15 cellular contexts compared by ENCODE assay signal in genomic region chr10:80506836-80507483, GRCh38. TPM values are rescaled to one million over a fixed set of nuclear protein-coding genes. Genes with fewer than 3 reads are reported as not detected.
DNase-seq lines count a peak whose midpoint lies in the region; ATAC-seq and TF ChIP-seq lines count a peak whose summit lies in the region.
"Had no signal": no experiment of that assay in that cellular context is flagged by ENCODE, and none has a peak within 500 bp of the region (broad histone marks: within the 10 kb centered on the region; RNA-seq: fewer than 3 reads in every experiment).

No MANE protein-coding gene starts in this region.

- no peak for ATAC-seq in activated naive CD8-positive, alpha-beta T cell treated with anti-CD3 and anti-CD28 coated beads, Interleukin-2, amount 50 U/mL, for 24 hours
- ATAC-seq in upper lobe of left lung (ENCODE audit: low FRiP score in 2 of 2) (no peak), HG03439 (IDR thresholded peaks at IDR 0.05; ENCODE audit: unreplicated experiment) (no peak)
- ATAC-seq: left colon had no signal

- H4K91ac ChIP-seq in mesenchymal stem cell (ENCODE audit: low read length) = peak overlapping the region; percentile 87

- H3K79me1 ChIP-seq in mesenchymal stem cell (replicated peaks; ENCODE audit: low read length, poor library complexity, severe bottlenecking) = peaks cover 6% of the 10 kb centered on the region

- no peak for TF ChIP-seq POLR2A in upper lobe of left lung (IDR thresholded peaks at IDR 0.05)

- TF ChIP-seq CTCF in upper lobe of left lung (IDR thresholded peaks at IDR 0.05) = no peak

- H3K9me3 Mint-ChIP-seq in activated naive CD8-positive, alpha-beta T cell (ENCODE audit: low read depth) = no peaks in the 10 kb centered on the region
- H3K9me3 Mint-ChIP-seq in activated naive CD8-positive, alpha-beta T cell treated with anti-CD3 and anti-CD28 coated beads, Interleukin-2, amount 50 U/mL, for 24 hours = no peaks in the 10 kb centered on the region
- H3K9me3 Mint-ChIP-seq: IgD-negative memory B cell had no signal

- peak overlapping the region; percentile 31 to 69 for H3K18ac ChIP-seq in mesenchymal stem cell (ENCODE audit: low read depth in 1 of 2, low read length in 2 of 2)

- H3K27me3 ChIP-seq in mesenchymal stem cell (ENCODE audit: control insufficient read depth in 1 of 2, insufficient read depth in 1 of 2, low read length in 2 of 2) = no peaks in the 10 kb centered on the region
- no peaks in the 10 kb centered on the region for H3K27me3 ChIP-seq in upper lobe of left lung

- peak overlapping the region; percentile 15 to 76 for H3K4ac ChIP-seq in mesenchymal stem cell (ENCODE audit: low read depth in 1 of 2, low read length in 2 of 2)

- peak overlapping the region; percentile 29 for H4K8ac ChIP-seq in mesenchymal stem cell (ENCODE audit: low read length)

- H3K27ac Mint-ChIP-seq in activated naive CD8-positive, alpha-beta T cell = peak overlapping the region; percentile 80
- no peak overlapping the region for H3K27ac Mint-ChIP-seq in activated naive CD8-positive, alpha-beta T cell treated with anti-CD3 and anti-CD28 coated beads, Interleukin-2, amount 50 U/mL, for 24 hours

- H2AK5ac ChIP-seq in mesenchymal stem cell (ENCODE audit: low read length, severe bottlenecking) = peak overlapping the region; percentile 100

- H2BK15ac ChIP-seq in mesenchymal stem cell (ENCODE audit: low read depth, poor library complexity, severe bottlenecking) = peak overlapping the region; percentile 73

- peak overlapping the region; percentile 93 for H2BK5ac ChIP-seq in mesenchymal stem cell (ENCODE audit: low read depth, low read length, poor library complexity, severe bottlenecking)

- peak overlapping the region in 1 of 2 experiments; percentile 70 for H3K23ac ChIP-seq in mesenchymal stem cell (ENCODE audit: low read length in 2 of 2)

- H3K36me3 ChIP-seq in mesenchymal stem cell (ENCODE audit: control insufficient read depth in 1 of 2, insufficient read depth in 2 of 2, low read depth in 1 of 2, low read length in 2 of 2) = peaks cover 39 to 45% of the 10 kb centered on the region in 2 experiments
- H3K36me3 ChIP-seq in upper lobe of left lung = peaks cover 18 to 68% (median 41%) of the 10 kb centered on the region in 4 donors

- peaks cover 71% of the 10 kb centered on the region for H3K4me1 ChIP-seq in mesenchymal stem cell (ENCODE audit: control insufficient read depth, insufficient read depth, low read depth, low read length)
- peaks cover 80 to 93% (median 89%) of the 10 kb centered on the region in 4 donors for H3K4me1 ChIP-seq in upper lobe of left lung

- no peaks in the 10 kb centered on the region for H3K27me3 Mint-ChIP-seq in activated naive CD8-positive, alpha-beta T cell
- H3K27me3 Mint-ChIP-seq in activated naive CD8-positive, alpha-beta T cell treated with anti-CD3 and anti-CD28 coated beads, Interleukin-2, amount 50 U/mL, for 24 hours = no peaks in the 10 kb centered on the region
- H3K27me3 Mint-ChIP-seq: IgD-negative memory B cell had no signal

- H2BK12ac ChIP-seq in mesenchymal stem cell (ENCODE audit: low read length in 2 of 2) = peak overlapping the region in 1 of 2 experiments; percentile 74

- H3K14ac ChIP-seq in mesenchymal stem cell (ENCODE audit: low read length in 2 of 2) = peak overlapping the region in 1 of 2 experiments; percentile 9

- no peaks in the 10 kb centered on the region for H3K9me3 ChIP-seq in mesenchymal stem cell (ENCODE audit: control insufficient read depth, low read length)
- no peaks in the 10 kb centered on the region for H3K9me3 ChIP-seq in upper lobe of left lung

- TF ChIP-seq EP300 in upper lobe of left lung (IDR thresholded peaks at IDR 0.05) = no peak

- H3K4me3 ChIP-seq in mesenchymal stem cell (ENCODE audit: insufficient read depth in 1 of 2, low read depth in 1 of 2, low read length in 2 of 2) = no peak overlapping the region
- H3K4me3 ChIP-seq in upper lobe of left lung = no peak overlapping the region

- WGBS in mesenchymal stem cell = 90% methylated on average over 13 of the region's 13 CpGs
- WGBS in upper lobe of left lung, 2 donors = 72 to 83% methylated on average over 5 to 13 of the region's 13 CpGs

- H2AFZ ChIP-seq in mesenchymal stem cell (ENCODE audit: low read depth, low read length) = no peak overlapping the region

- H3K4me1 Mint-ChIP-seq in activated naive CD8-positive, alpha-beta T cell (ENCODE audit: low read depth) = peaks cover 66% of the 10 kb centered on the region
- H3K4me1 Mint-ChIP-seq in activated naive CD8-positive, alpha-beta T cell treated with anti-CD3 and anti-CD28 coated beads, Interleukin-2, amount 50 U/mL, for 24 hours = peaks cover 55% of the 10 kb centered on the region

- no peaks in the 10 kb centered on the region for H3K36me3 Mint-ChIP-seq in activated naive CD8-positive, alpha-beta T cell
- H3K36me3 Mint-ChIP-seq in activated naive CD8-positive, alpha-beta T cell treated with anti-CD3 and anti-CD28 coated beads, Interleukin-2, amount 50 U/mL, for 24 hours (ENCODE audit: low read depth) = peaks cover 18% of the 10 kb centered on the region

- no peak for DNase-seq in activated naive CD8-positive, alpha-beta T cell treated with anti-CD3 and anti-CD28 coated beads, Interleukin-2, amount 50 U/mL, for 24 hours
- DNase-seq in mesenchymal stem cell = no peak
- peak in 1 of 2 donors; percentile 20 for DNase-seq in upper lobe of left lung
- DNase-seq in NCI-H1694 (lab: John Stamatoyannopoulos, UW) = no peak
- no peak for DNase-seq in NCI-H446 treated with DMSO at 0.1 percent for 48 hours (lab: John Stamatoyannopoulos, UW)
- DNase-seq: activated CD4-positive, CD25-positive, alpha-beta regulatory T cell treated with anti-CD3 and anti-CD28 coated beads, Interleukin-2, amount 50 U/mL, for 72 hours; activated T-cell treated with anti-CD3 and anti-CD28 coated beads, Interleukin-2, amount 50 U/mL, for 48 hours; DMS79 treated with DMSO at 0.1 percent for 48 hours; left colon; NCI-H1417; NCI-H510A had no signal

- H3K4me3 Mint-ChIP-seq in activated naive CD8-positive, alpha-beta T cell = no peak overlapping the region
- H3K4me3 Mint-ChIP-seq in activated naive CD8-positive, alpha-beta T cell treated with anti-CD3 and anti-CD28 coated beads, Interleukin-2, amount 50 U/mL, for 24 hours = no peak overlapping the region
- H3K4me3 Mint-ChIP-seq: IgD-negative memory B cell had no signal

- peak overlapping the region; percentile 9 for H3K27ac ChIP-seq in angular gyrus (ENCODE audit: low read depth, low read length)
- H3K27ac ChIP-seq in mesenchymal stem cell (ENCODE audit: low read length, poor library complexity, severe bottlenecking) = peak overlapping the region; percentile 99
- peak overlapping the region; percentile 81 to 92 (median 90) for H3K27ac ChIP-seq in upper lobe of left lung

- no peak overlapping the region for H3K4me2 ChIP-seq in mesenchymal stem cell (ENCODE audit: low read length, poor library complexity, severe bottlenecking)

- H3K9ac ChIP-seq in mesenchymal stem cell (ENCODE audit: low read length) = peak overlapping the region; percentile 65

- H2BK120ac ChIP-seq in mesenchymal stem cell (ENCODE audit: low read depth, low read length) = no peak overlapping the region

RNA-seq across cellular contexts. Expression of gene SH2D4B, which starts 30.7 kb away (rescaled TPM):
- not detected for polyA plus RNA-seq in mesenchymal stem cell (2013, experiment 1 of 2)
- polyA plus RNA-seq in mesenchymal stem cell (2013, experiment 2 of 2) = 0.01 TPM
- 1 to 10 TPM in 1 of 6 donors, under 1 TPM in 4, not detected in 1; 0.15 to 1.0 (median 0.55) TPM for total RNA-seq in upper lobe of left lung
- total RNA-seq: left colon had no signal
- polyA plus RNA-seq: IgD-negative memory B cell had no signal

RNA-seq across cellular contexts. Expression of gene TSPAN14, which starts 52.9 kb away (rescaled TPM):
- polyA plus RNA-seq in mesenchymal stem cell (2013, experiment 1 of 2) = 42.9 TPM
- 44.5 TPM for polyA plus RNA-seq in mesenchymal stem cell (2013, experiment 2 of 2)
- 100 to 1,000 TPM in 4 of 6 donors, 10 to 100 TPM in 2; 52.1 to 157 (median 111) TPM for total RNA-seq in upper lobe of left lung

Comparison
In these comparisons a context has a peak if more than half of its experiments do, and no peak if none do; other contexts are left out.
1. H3K27ac ChIP-seq: peak in every context shown above with its lines; median percentile 99 in mesenchymal stem cell; 90 in upper lobe of left lung; 9 in angular gyrus.